8 cellular contexts compared by ENCODE assay signal in the genomic region with DNA sequence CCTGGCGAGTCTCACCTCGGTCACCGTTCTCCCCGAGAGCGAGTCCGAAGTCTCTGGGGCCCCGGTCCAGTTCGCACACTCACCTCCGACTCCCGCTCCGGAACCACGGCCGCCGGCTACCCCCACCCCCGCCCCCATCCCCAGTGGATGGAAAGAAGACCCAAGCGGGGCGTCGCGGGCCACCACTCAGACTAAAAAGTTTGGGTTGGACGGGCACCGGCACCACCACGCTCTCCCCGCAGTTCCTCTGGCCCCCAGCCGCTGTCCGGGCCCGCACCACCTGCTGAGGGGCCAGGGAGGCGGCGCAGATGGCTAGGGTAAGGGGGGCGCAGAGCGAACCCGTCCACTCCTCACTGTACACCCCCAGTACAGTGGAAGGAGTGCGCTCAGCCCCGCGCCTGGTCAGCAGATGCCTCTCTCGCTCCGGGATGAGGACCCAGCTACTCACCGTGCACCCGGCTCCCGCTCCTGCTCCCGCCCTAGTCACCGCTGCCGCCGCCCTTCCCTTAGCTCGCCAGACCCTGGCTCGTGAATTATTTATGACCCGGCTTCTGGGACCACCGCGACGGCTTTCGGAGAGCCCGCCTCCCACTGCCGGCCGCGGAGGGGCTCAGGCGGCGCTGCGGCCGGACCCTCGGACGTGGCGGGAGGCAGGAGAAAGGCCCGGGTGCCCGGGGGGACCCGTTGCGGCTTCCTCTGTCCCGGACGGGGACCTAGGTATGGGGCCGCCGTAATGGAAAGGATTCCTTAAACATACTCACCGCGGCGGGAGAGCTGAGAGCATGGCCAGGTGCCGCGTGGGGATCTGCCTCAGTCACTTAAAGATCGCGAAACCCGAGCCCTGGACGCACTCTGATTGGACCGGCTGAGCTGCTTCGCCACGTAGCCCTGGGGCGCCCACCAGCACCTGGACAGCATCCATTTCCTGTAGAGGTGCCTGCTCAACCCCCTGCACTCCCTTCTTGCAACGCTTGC. TPM values are rescaled to one million over a fixed set of nuclear protein-coding genes. Genes with fewer than 3 reads are reported as not detected.
A peak's percentile ranks its signal among the peaks of the same experiment; 100 is the strongest.
DNase-seq lines count a peak whose midpoint lies in the region; ATAC-seq lines count a peak whose summit lies in the region.

A gene with protein sequence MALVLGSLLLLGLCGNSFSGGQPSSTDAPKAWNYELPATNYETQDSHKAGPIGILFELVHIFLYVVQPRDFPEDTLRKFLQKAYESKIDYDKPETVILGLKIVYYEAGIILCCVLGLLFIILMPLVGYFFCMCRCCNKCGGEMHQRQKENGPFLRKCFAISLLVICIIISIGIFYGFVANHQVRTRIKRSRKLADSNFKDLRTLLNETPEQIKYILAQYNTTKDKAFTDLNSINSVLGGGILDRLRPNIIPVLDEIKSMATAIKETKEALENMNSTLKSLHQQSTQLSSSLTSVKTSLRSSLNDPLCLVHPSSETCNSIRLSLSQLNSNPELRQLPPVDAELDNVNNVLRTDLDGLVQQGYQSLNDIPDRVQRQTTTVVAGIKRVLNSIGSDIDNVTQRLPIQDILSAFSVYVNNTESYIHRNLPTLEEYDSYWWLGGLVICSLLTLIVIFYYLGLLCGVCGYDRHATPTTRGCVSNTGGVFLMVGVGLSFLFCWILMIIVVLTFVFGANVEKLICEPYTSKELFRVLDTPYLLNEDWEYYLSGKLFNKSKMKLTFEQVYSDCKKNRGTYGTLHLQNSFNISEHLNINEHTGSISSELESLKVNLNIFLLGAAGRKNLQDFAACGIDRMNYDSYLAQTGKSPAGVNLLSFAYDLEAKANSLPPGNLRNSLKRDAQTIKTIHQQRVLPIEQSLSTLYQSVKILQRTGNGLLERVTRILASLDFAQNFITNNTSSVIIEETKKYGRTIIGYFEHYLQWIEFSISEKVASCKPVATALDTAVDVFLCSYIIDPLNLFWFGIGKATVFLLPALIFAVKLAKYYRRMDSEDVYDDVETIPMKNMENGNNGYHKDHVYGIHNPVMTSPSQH (minus strand): TSS at position 807 of the 975 bp plus-strand sequence. CDS start 8,117 bp downstream, outside the sequence.

- H3K27me3 Mint-ChIP-seq in natural killer cell treated with Interleukin-12 subunit alpha and Interleukin-12 subunit beta and Interleukin-15 and Interleukin-18, amount 100 ng/mL, for 72 hours, result peaks cover 51 to 57% of the 10 kb centered on the region in 2 donors

- no peaks in the 10 kb centered on the region for H3K9me3 Mint-ChIP-seq in natural killer cell treated with Interleukin-12 subunit alpha and Interleukin-12 subunit beta and Interleukin-15 and Interleukin-18, amount 100 ng/mL, for 72 hours

- H3K27ac Mint-ChIP-seq in natural killer cell treated with Interleukin-12 subunit alpha and Interleukin-12 subunit beta and Interleukin-15 and Interleukin-18, amount 100 ng/mL, for 72 hours, result no peak within 1 kb of the TSS

- H3K9me3 ChIP-seq in ES-I3 (ENCODE audit: control insufficient read depth, insufficient read depth, low read length) (peaks cover 3% of the 10 kb centered on the region; the same call in 1 of the 2 replicates), esophagus (ENCODE audit: control insufficient read depth in 2 of 2, insufficient read depth in 1 of 2, low read depth in 1 of 2, low read length in 1 of 2) (no peaks in the 10 kb centered on the region)

- ATAC-seq in natural killer cell treated with Interleukin-12 subunit alpha and Interleukin-12 subunit beta and Interleukin-15 and Interleukin-18, amount 100 ng/mL, for 72 hours, result peak; percentile 6 to 59
- ATAC-seq in HG02870 (IDR thresholded peaks at IDR 0.05; ENCODE audit: unreplicated experiment), result no peak
- no peak for ATAC-seq in HG02571 (IDR thresholded peaks at IDR 0.05; ENCODE audit: unreplicated experiment)

- DNase-seq in NCI-H748 treated with DMSO at 0.1 percent for 48 hours (lab: John Stamatoyannopoulos, UW), result peak; percentile 58
- no peak for DNase-seq in natural killer cell treated with Interleukin-12 subunit alpha and Interleukin-12 subunit beta and Interleukin-15 and Interleukin-18, amount 100 ng/mL, for 72 hours (ENCODE audit: low spot score)
- no peak for DNase-seq in medulla oblongata (ENCODE audit: extremely low spot score)
- DNase-seq in activated CD4-positive, alpha-beta T cell treated with anti-CD3 and anti-CD28 coated beads for 1 hour, result no peak

- peaks cover 24% of the 10 kb centered on the region for H3K4me1 ChIP-seq in ES-I3 (ENCODE audit: insufficient read depth, low read length)
- peaks cover 0 to 12% of the 10 kb centered on the region in 2 donors for H3K4me1 ChIP-seq in esophagus (ENCODE audit: control insufficient read depth in 2 of 2, insufficient read depth in 2 of 2, low read length in 1 of 2)

- 4% methylated on average over 83 of the region's 83 CpGs for WGBS in esophagus, 2 donors

- no peaks in the 10 kb centered on the region for H3K36me3 ChIP-seq in ES-I3 (ENCODE audit: insufficient read depth, low read length)
- H3K36me3 ChIP-seq in esophagus (ENCODE audit: control insufficient read depth in 2 of 2, insufficient read depth in 2 of 2, low read length in 1 of 2), result no peaks in the 10 kb centered on the region

- peak within 1 kb of the TSS; percentile 77 for H3K9ac ChIP-seq in ES-I3 (ENCODE audit: low read depth, low read length)

- H3K36me3 Mint-ChIP-seq in natural killer cell treated with Interleukin-12 subunit alpha and Interleukin-12 subunit beta and Interleukin-15 and Interleukin-18, amount 100 ng/mL, for 72 hours, result peaks cover 6% of the 10 kb centered on the region

- H3K4me3 Mint-ChIP-seq in natural killer cell treated with Interleukin-12 subunit alpha and Interleukin-12 subunit beta and Interleukin-15 and Interleukin-18, amount 100 ng/mL, for 72 hours, result peak within 1 kb of the TSS; percentile 74

- H3K4me1 Mint-ChIP-seq in natural killer cell treated with Interleukin-12 subunit alpha and Interleukin-12 subunit beta and Interleukin-15 and Interleukin-18, amount 100 ng/mL, for 72 hours (ENCODE audit: low read depth in 2 of 2), result peaks cover 11 to 16% of the 10 kb centered on the region in 2 donors

- H3K4me3 ChIP-seq in esophagus (ENCODE audit: low read depth in 1 of 2, low read length in 2 of 2), result peak within 1 kb of the TSS; percentile 42 to 47

- peaks cover 9 to 23% of the 10 kb centered on the region in 2 donors for H3K27me3 ChIP-seq in esophagus (ENCODE audit: control insufficient read depth in 1 of 2, insufficient read depth in 2 of 2, low read length in 2 of 2)

- H3K27ac ChIP-seq in esophagus (ENCODE audit: low read depth in 2 of 2, low read length in 1 of 2), result no peak within 1 kb of the TSS

RNA-seq across cellular contexts. Expression of the gene that starts here (rescaled TPM):
- polyA plus RNA-seq in esophagus, result under 1 TPM; 0.37 to 0.47 TPM
- under 1 TPM; 0.24 to 0.92 TPM for total RNA-seq in natural killer cell treated with Interleukin-12 subunit alpha and Interleukin-12 subunit beta and Interleukin-15 and Interleukin-18, amount 100 ng/mL, for 72 hours

Comparison
In these comparisons a context has a peak if more than half of its experiments do, and no peak if none do; other contexts are left out.
1. Peak in ATAC-seq in natural killer cell treated with Interleukin-12 subunit alpha and Interleukin-12 subunit beta and Interleukin-15 and Interleukin-18, amount 100 ng/mL, for 72 hours; RNA of the gene not detected or under 1 TPM.